Comparison of ENCODE assay signal across 20 cellular contexts in the genomic region with DNA sequence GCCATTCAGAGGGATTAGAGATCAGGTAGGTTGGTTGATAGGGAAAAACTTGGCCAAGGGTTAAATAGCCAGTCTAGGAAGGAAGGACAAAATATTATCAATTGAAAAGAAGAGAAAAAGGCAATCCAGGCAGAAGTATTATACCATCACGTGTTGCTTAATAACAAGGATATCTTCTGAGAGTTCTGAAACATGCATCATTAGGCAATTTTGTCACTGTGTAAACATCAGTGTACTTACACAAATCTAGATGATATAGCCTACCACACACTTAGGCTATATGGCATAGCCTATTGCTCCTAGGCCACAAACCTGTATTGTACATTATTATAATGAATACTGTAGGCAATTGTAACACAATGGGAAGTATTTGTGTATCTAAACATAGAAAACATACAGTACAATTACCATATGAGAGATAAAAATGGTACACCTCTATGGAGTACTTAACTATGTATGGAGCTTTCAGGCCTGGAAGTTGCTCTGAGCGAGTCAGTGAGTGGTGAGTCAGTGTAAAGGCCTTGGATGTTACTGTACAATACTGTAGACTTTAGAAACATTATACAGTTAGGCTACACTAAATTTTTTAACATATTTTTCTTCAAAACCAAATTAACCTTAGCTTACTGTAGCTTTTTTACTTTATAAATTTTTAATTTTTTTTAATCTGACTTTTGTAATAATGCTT. TPM values are rescaled to one million over a fixed set of nuclear protein-coding genes. Genes with fewer than 3 reads are reported as not detected.
DNase-seq lines count a peak whose midpoint lies in the region; ATAC-seq, FAIRE-seq and TF ChIP-seq lines count a peak whose summit lies in the region.
"Had no signal": no experiment of that assay in that cellular context is flagged by ENCODE, and none has a peak within 500 bp of the region (broad histone marks: within the 10 kb centered on the region; RNA-seq: fewer than 3 reads in every experiment).

No MANE protein-coding gene starts in this region.

- H3K4me1 ChIP-seq in fibroblast of lung (ENCODE audit: control insufficient read depth, extremely low read depth, insufficient read depth, low read length), result no peaks in the 10 kb centered on the region
- H3K4me1 ChIP-seq: BLaER1 treated with 17β-estradiol and CSF1 and Interleukin-3, amounts not matched to agents 10 nM and 100 nM; esophagus muscularis mucosa; left lung had no signal

- no peak overlapping the region for H3K4me3 ChIP-seq in fibroblast of lung (replicated peaks in 1 of 4; ENCODE audit: control extremely low read depth in 1 of 4, insufficient read depth in 1 of 4, low read depth in 3 of 4, low read length in 4 of 4)
- H3K4me3 ChIP-seq: BLaER1 treated with 17β-estradiol and CSF1 and Interleukin-3, amounts not matched to agents 10 nM and 100 nM; esophagus muscularis mucosa; left lung had no signal

- H3K27ac Mint-ChIP-seq in stimulated activated effector memory CD8-positive, alpha-beta T cell treated with anti-CD3 and anti-CD28 coated beads, Interleukin-12 subunit alpha, Interleukin-12 subunit beta, amount 100 ng/mL, for 72 hours, result no peak overlapping the region

- H2AFZ ChIP-seq in fibroblast of lung (ENCODE audit: low read length), result no peak overlapping the region

- no peaks in the 10 kb centered on the region for H3K27me3 ChIP-seq in fibroblast of lung (ENCODE audit: control insufficient read depth, insufficient read depth, low read length)
- H3K27me3 ChIP-seq: BLaER1 treated with 17β-estradiol and CSF1 and Interleukin-3, amounts not matched to agents 10 nM and 100 nM; esophagus muscularis mucosa; left lung had no signal

- no peaks in the 10 kb centered on the region for H3K79me2 ChIP-seq in fibroblast of lung (ENCODE audit: control insufficient read depth, insufficient read depth, low read length)

- H4K20me1 ChIP-seq in fibroblast of lung (ENCODE audit: control insufficient read depth, extremely low read depth, insufficient read depth, low read length), result no peaks in the 10 kb centered on the region
- H4K20me1 ChIP-seq: BLaER1 treated with 17β-estradiol and CSF1 and Interleukin-3, amounts not matched to agents 10 nM and 100 nM had no signal

- no peak overlapping the region for H3K27ac ChIP-seq in RWPE1
- no peak overlapping the region for H3K27ac ChIP-seq in fibroblast of lung (ENCODE audit: insufficient read depth, low read length)
- H3K27ac ChIP-seq: BLaER1 treated with 17β-estradiol and CSF1 and Interleukin-3, amounts not matched to agents 10 nM and 100 nM; esophagus muscularis mucosa; left lung had no signal

- POLR2A ChIA-PET in RWPE1 (lab: Yijun Ruan, JAX; ENCODE audit: low non-redundant PET), result no interaction called here

- H3K4me1 Mint-ChIP-seq in stimulated activated effector memory CD8-positive, alpha-beta T cell treated with anti-CD3 and anti-CD28 coated beads, Interleukin-12 subunit alpha, Interleukin-12 subunit beta, amount 100 ng/mL, for 72 hours, result peaks cover 7% of the 10 kb centered on the region

- no peak overlapping the region for H3K9ac ChIP-seq in fibroblast of lung (ENCODE audit: insufficient read depth, low read length)
- H3K9ac ChIP-seq: BLaER1 treated with 17β-estradiol and CSF1 and Interleukin-3, amounts not matched to agents 10 nM and 100 nM had no signal

- H3K4me3 Mint-ChIP-seq in stimulated activated effector memory CD8-positive, alpha-beta T cell treated with anti-CD3 and anti-CD28 coated beads, Interleukin-12 subunit alpha, Interleukin-12 subunit beta, amount 100 ng/mL, for 72 hours, result no peak overlapping the region

- CTCF ChIA-PET in RWPE1 (lab: Yijun Ruan, JAX), result interaction anchor here (0.6 to 0.7 kb wide), 2 partner anchors 97 to 109 kb away, joined by 4 read pairs; no protein-coding TSS in a partner anchor

- no peaks in the 10 kb centered on the region for H3K9me3 ChIP-seq in fibroblast of lung (ENCODE audit: control insufficient read depth, insufficient read depth, low read depth, low read length)

- no peak overlapping the region for H3K4me2 ChIP-seq in fibroblast of lung (ENCODE audit: extremely low read depth, insufficient read depth, low read length)
- H3K4me2 ChIP-seq: BLaER1 treated with 17β-estradiol and CSF1 and Interleukin-3, amounts not matched to agents 10 nM and 100 nM had no signal

- FAIRE-seq in GM18507 (lab: Jason Lieb, UNC), result peak; percentile 9

- no peaks in the 10 kb centered on the region for H3K36me3 ChIP-seq in fibroblast of lung (ENCODE audit: control insufficient read depth, insufficient read depth, low read length)
- H3K36me3 ChIP-seq: BLaER1 treated with 17β-estradiol and CSF1 and Interleukin-3, amounts not matched to agents 10 nM and 100 nM; esophagus muscularis mucosa; left lung had no signal

- no peak for TF ChIP-seq CTCF in RWPE1 (conservative IDR thresholded peaks at IDR 0.05; ENCODE audit: low read depth)
- TF ChIP-seq CTCF in fibroblast of lung (conservative IDR thresholded peaks at IDR 0.05 in 1 of 2, IDR thresholded peaks at IDR 0.05 in 1 of 2; ENCODE audit: low read depth in 1 of 2, low read length in 2 of 2), result no peak

- ATAC-seq in stimulated activated effector memory CD8-positive, alpha-beta T cell treated with anti-CD3 and anti-CD28 coated beads, Interleukin-12 subunit alpha, Interleukin-12 subunit beta, amount 100 ng/mL, for 72 hours, result peak; percentile 43
- ATAC-seq: HCT116, left lung, sciatic nerve had no signal

- H3K9me3 Mint-ChIP-seq in stimulated activated effector memory CD8-positive, alpha-beta T cell treated with anti-CD3 and anti-CD28 coated beads, Interleukin-12 subunit alpha, Interleukin-12 subunit beta, amount 100 ng/mL, for 72 hours, result peaks cover 5% of the 10 kb centered on the region

- no peaks in the 10 kb centered on the region for H3K36me3 Mint-ChIP-seq in stimulated activated effector memory CD8-positive, alpha-beta T cell treated with anti-CD3 and anti-CD28 coated beads, Interleukin-12 subunit alpha, Interleukin-12 subunit beta, amount 100 ng/mL, for 72 hours

- DNase-seq in GM18507 (ENCODE audit: extremely low spot score, insufficient read length, low read depth), result no peak
- peak; percentile 13 for DNase-seq in RWPE1 (ENCODE audit: low spot score)
- peak; percentile 9 to 49 for DNase-seq in fibroblast of lung (ENCODE audit: low read depth in 2 of 2)
- no peak for DNase-seq in stimulated activated effector memory CD8-positive, alpha-beta T cell treated with anti-CD3 and anti-CD28 coated beads, Interleukin-12 subunit alpha, Interleukin-12 subunit beta, amount 100 ng/mL, for 72 hours (ENCODE audit: low spot score in 2 of 2)
- no peak for DNase-seq in NCI-H2171 treated with DMSO at 0.1 percent for 48 hours (lab: John Stamatoyannopoulos, UW)
- DNase-seq in stimulated activated naive CD4-positive, alpha-beta T cell treated with Interleukin-2 at 50 U/mL for 16 hours (lab: John Stamatoyannopoulos, UW), result no peak
- no peak for DNase-seq in amniotic stem cell (lab: John Stamatoyannopoulos, UW)
- DNase-seq: activated naive CD4-positive, alpha-beta T cell treated with anti-CD3 and anti-CD28 coated beads, Interleukin-2, amount 50 U/mL, for 16 hours; left lung; NCI-H1694 treated with DMSO at 0.1 percent for 48 hours; NCI-H446 treated with DMSO at 0.1 percent for 48 hours; NK-92 treated with Interleukin-12 subunit alpha and Interleukin-12 subunit beta, amount 100 ng/mL, for 24 hours; nucleus accumbens; Right ventricle myocardium superior; substantia nigra had no signal

RNA-seq across cellular contexts. Expression of a gene that starts 2.7 kb away (rescaled TPM):
- not detected in 2 replicates for total RNA-seq in fibroblast of lung
- polyA plus RNA-seq in fibroblast of lung, result not detected in 2 replicates
- polyA plus RNA-seq in fibroblast of lung (2012), result not detected in 2 replicates
- polyA minus RNA-seq in fibroblast of lung (ENCODE audit: low replicate concordance), result not detected in 2 replicates
- total RNA-seq: dermis microvascular lymphatic vessel endothelial cell, esophagus muscularis mucosa, left lung, Right ventricle myocardium superior, sciatic nerve had no signal

RNA-seq across cellular contexts. Expression of a gene that starts 24.8 kb away (rescaled TPM):
- total RNA-seq in fibroblast of lung, result not detected in 2 replicates
- polyA plus RNA-seq in fibroblast of lung, result not detected in 2 replicates
- not detected in 2 replicates for polyA plus RNA-seq in fibroblast of lung (2012)
- not detected in 2 replicates for polyA minus RNA-seq in fibroblast of lung (ENCODE audit: low replicate concordance)
- total RNA-seq: dermis microvascular lymphatic vessel endothelial cell, esophagus muscularis mucosa, Right ventricle myocardium superior had no signal

Comparison
In these comparisons a context has a peak if more than half of its experiments do, and no peak if none do; other contexts are left out.
1. DNase-seq: peak in RWPE1 (single experiment) and fibroblast of lung (2 of 2); none in GM18507 (single experiment), stimulated activated effector memory CD8-positive, alpha-beta T cell treated with anti-CD3 and anti-CD28 coated beads, Interleukin-12 subunit alpha, Interleukin-12 subunit beta, amount 100 ng/mL, for 72 hours (0 of 2), NCI-H2171 treated with DMSO at 0.1 percent for 48 hours (single experiment), stimulated activated naive CD4-positive, alpha-beta T cell treated with Interleukin-2 at 50 U/mL for 16 hours (single experiment) and amniotic stem cell (single experiment).